17 cellular contexts compared by ENCODE assay signal in the genomic region with DNA sequence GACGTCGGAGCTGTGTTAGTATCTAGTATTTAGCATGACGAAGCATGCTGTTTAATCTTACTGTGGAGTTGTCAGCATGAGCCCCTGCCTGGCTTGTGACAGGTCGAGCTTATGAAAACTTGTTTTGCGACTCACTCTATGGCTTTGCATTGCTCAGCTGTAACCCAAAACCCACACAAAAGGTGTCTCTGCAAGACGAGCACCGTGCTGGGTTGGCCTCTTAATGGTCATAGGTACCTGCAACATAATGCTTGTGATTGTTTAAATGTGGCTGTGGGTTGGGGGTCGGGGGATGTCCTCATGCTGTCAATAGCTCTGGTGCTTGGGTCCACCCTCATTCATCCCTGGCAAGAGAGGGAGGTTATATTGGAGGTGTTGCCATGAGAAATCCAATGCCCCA. TPM values are rescaled to one million over a fixed set of nuclear protein-coding genes. Genes with fewer than 3 reads are reported as not detected.
DNase-seq lines count a peak whose midpoint lies in the region; ATAC-seq and TF ChIP-seq lines count a peak whose summit lies in the region.
"Had no signal": no experiment of that assay in that cellular context is flagged by ENCODE, and none has a peak within 500 bp of the region (broad histone marks: within the 10 kb centered on the region; RNA-seq: fewer than 3 reads in every experiment).

No MANE protein-coding gene starts in this region.

- H3K4me3 Mint-ChIP-seq in activated naive CD4-positive, alpha-beta T cell treated with anti-CD3 and anti-CD28 coated beads, Interleukin-2, amount 50 U/mL, for 24 hours = no peak overlapping the region
- peak overlapping the region; percentile 71 for H3K4me3 Mint-ChIP-seq in type B pancreatic cell
- H3K4me3 Mint-ChIP-seq: CD4-positive, alpha-beta memory T cell; H9 had no signal

- ATAC-seq in GM21528 (IDR thresholded peaks at IDR 0.05; ENCODE audit: low FRiP score, unreplicated experiment) = no peak
- ATAC-seq: HepG2 had no signal

- no peaks in the 10 kb centered on the region for H3K9me3 Mint-ChIP-seq in activated naive CD4-positive, alpha-beta T cell treated with anti-CD3 and anti-CD28 coated beads, Interleukin-2, amount 50 U/mL, for 24 hours
- H3K9me3 Mint-ChIP-seq in type B pancreatic cell = no peaks in the 10 kb centered on the region
- H3K9me3 Mint-ChIP-seq: CD4-positive, alpha-beta memory T cell had no signal

- H3K27me3 Mint-ChIP-seq in activated naive CD4-positive, alpha-beta T cell treated with anti-CD3 and anti-CD28 coated beads, Interleukin-2, amount 50 U/mL, for 24 hours = peaks cover 45% of the 10 kb centered on the region
- H3K27me3 Mint-ChIP-seq in type B pancreatic cell = peaks cover 76% of the 10 kb centered on the region

- TF ChIP-seq POLR2A in esophagus muscularis mucosa (IDR thresholded peaks at IDR 0.05; ENCODE audit: low read depth) = no peak

- peak overlapping the region; percentile 17 for H3K27ac Mint-ChIP-seq in activated naive CD4-positive, alpha-beta T cell treated with anti-CD3 and anti-CD28 coated beads, Interleukin-2, amount 50 U/mL, for 24 hours
- peak overlapping the region; percentile 95 for H3K27ac Mint-ChIP-seq in type B pancreatic cell
- H3K27ac Mint-ChIP-seq: CD14-positive monocyte; CD4-positive, alpha-beta memory T cell; H9 had no signal

- H3K36me3 ChIP-seq in esophagus muscularis mucosa (no peaks in the 10 kb centered on the region), muscle layer of duodenum (ENCODE audit: control insufficient read depth in 1 of 2, insufficient read depth in 2 of 2, low read length in 2 of 2) (no peaks in the 10 kb centered on the region)
- H3K36me3 ChIP-seq: BLaER1 had no signal

- TF ChIP-seq CTCF in esophagus muscularis mucosa (IDR thresholded peaks at IDR 0.05) (no peak), type B pancreatic cell (conservative IDR thresholded peaks at IDR 0.05) (no peak)

- no peaks in the 10 kb centered on the region for H3K36me3 Mint-ChIP-seq in activated naive CD4-positive, alpha-beta T cell treated with anti-CD3 and anti-CD28 coated beads, Interleukin-2, amount 50 U/mL, for 24 hours
- H3K36me3 Mint-ChIP-seq in type B pancreatic cell = peaks cover 12% of the 10 kb centered on the region

- intact Hi-C loops in esophagus muscularis mucosa (cut with DNase I) = no loop called here

- TF ChIP-seq EP300 in esophagus muscularis mucosa (IDR thresholded peaks at IDR 0.05) = no peak

- H3K9me3 ChIP-seq in esophagus muscularis mucosa (no peaks in the 10 kb centered on the region), muscle layer of duodenum (ENCODE audit: control insufficient read depth in 1 of 2, low read length in 2 of 2) (no peaks in the 10 kb centered on the region)

- peak overlapping the region; percentile 43 to 96 (median 92) for H3K27ac ChIP-seq in esophagus muscularis mucosa (replicated peaks in 1 of 4)
- peak overlapping the region; percentile 33 for H3K27ac ChIP-seq in muscle layer of duodenum (ENCODE audit: low read length)
- H3K27ac ChIP-seq: BLaER1 had no signal

- H3K4me3 ChIP-seq in esophagus muscularis mucosa (peak overlapping the region in 1 of 4 donors; percentile 6), muscle layer of duodenum (ENCODE audit: low read depth in 1 of 2, low read length in 2 of 2) (peak overlapping the region in 1 of 2 donors; percentile 8)
- H3K4me3 ChIP-seq: BLaER1 had no signal

- peaks cover 17% of the 10 kb centered on the region for H3K4me1 Mint-ChIP-seq in activated naive CD4-positive, alpha-beta T cell treated with anti-CD3 and anti-CD28 coated beads, Interleukin-2, amount 50 U/mL, for 24 hours
- H3K4me1 Mint-ChIP-seq in type B pancreatic cell (ENCODE audit: unreplicated experiment) = peaks cover 31% of the 10 kb centered on the region

- DNase-seq in activated naive CD4-positive, alpha-beta T cell treated with anti-CD3 and anti-CD28 coated beads, Interleukin-2, amount 50 U/mL, for 16 hours = no peak
- no peak for DNase-seq in esophagus muscularis mucosa (ENCODE audit: extremely low spot score)
- peak; percentile 36 for DNase-seq in type B pancreatic cell (ENCODE audit: extremely low spot score, unreplicated experiment)
- no peak for DNase-seq in cortex of kidney (lab: John Stamatoyannopoulos, UW)
- DNase-seq in OCI-M2 (lab: John Stamatoyannopoulos, UW; ENCODE audit: unreplicated experiment) = no peak
- DNase-seq: 8988T; Calu3; CD4-positive, alpha-beta memory T cell; DMS79 treated with DMSO at 0.1 percent for 48 hours; GF-D8; H9 had no signal

- H3K27me3 ChIP-seq in esophagus muscularis mucosa = peaks cover 0 to 15% (median 3%) of the 10 kb centered on the region in 4 donors
- H3K27me3 ChIP-seq in muscle layer of duodenum (ENCODE audit: low read depth, low read length) = no peaks in the 10 kb centered on the region

- H3K4me1 ChIP-seq in esophagus muscularis mucosa (peaks cover 18 to 90% (median 83%) of the 10 kb centered on the region in 4 donors), muscle layer of duodenum (ENCODE audit: control insufficient read depth in 1 of 2, insufficient read depth in 2 of 2, low read length in 2 of 2) (peaks cover 0 to 41% of the 10 kb centered on the region in 2 donors)

- 76% methylated on average over 8 of the region's 8 CpGs for WGBS in esophagus muscularis mucosa

RNA-seq across cellular contexts. Expression of a gene that starts 5.4 kb away (rescaled TPM):
- total RNA-seq in esophagus muscularis mucosa (100 to 1,000 TPM in 3 of 4 donors, 10 to 100 TPM in 1; 69.3 to 179 (median 117) TPM), type B pancreatic cell (ENCODE audit: low replicate concordance) (10.7 and 17.4 TPM in 2 replicates)
- total RNA-seq: CD4-positive, alpha-beta memory T cell had no signal
